In genomic region chr10:63837043-63837442, GRCh38 we compare ENCODE assay signal across 9 cellular contexts.
"Had no signal": no experiment of that assay in that cellular context is flagged by ENCODE, and none has a peak within 500 bp of the region (broad histone marks: within the 10 kb centered on the region; RNA-seq: fewer than 3 reads in every experiment).

No MANE protein-coding gene starts in this region.

- H3K36me3 ChIP-seq: HAP-1 had no signal

- H3K9ac ChIP-seq: GM23248 had no signal

- DNase-seq: GM23248, GOT3, H7, HFFc6, KG1 had no signal

- FAIRE-seq: HepG2 had no signal

- H2AFZ ChIP-seq: GM23248 had no signal

- H3K27ac ChIP-seq: GM23248, HL-60 had no signal

- ATAC-seq: HCT116, HepG2 had no signal

- H3K4me3 ChIP-seq: GM23248, HAP-1 had no signal

- H3K4me1 ChIP-seq: HAP-1 had no signal
